16 cellular contexts compared by ENCODE assay signal in genomic region chr3:71146673-71147072, GRCh38.
DNase-seq lines count a peak whose midpoint lies in the region; ATAC-seq, FAIRE-seq and TF ChIP-seq lines count a peak whose summit lies in the region.
"Had no signal": no experiment of that assay in that cellular context is flagged by ENCODE, and none has a peak within 500 bp of the region (broad histone marks: within the 10 kb centered on the region; RNA-seq: fewer than 3 reads in every experiment).

No MANE protein-coding gene starts in this region.

- TF ChIP-seq CTCF in CD4-positive, alpha-beta T cell (IDR thresholded peaks at IDR 0.05), result no peak
- no peak for TF ChIP-seq CTCF in WTC11 (IDR thresholded peaks at IDR 0.05)
- TF ChIP-seq CTCF in mesothelial cell of epicardium (IDR thresholded peaks at IDR 0.05; ENCODE audit: unreplicated experiment), result no peak
- TF ChIP-seq CTCF in HepG2 (CRISPR knock-in tag; IDR thresholded peaks at IDR 0.05), result no peak

- 79% methylated on average over 11 of the region's 11 CpGs for whole genome bisulfite sequencing in HepG2 (ENCODE audit: low lambda C conversion rate)

- CTCF ChIA-PET in CD4-positive, alpha-beta T cell (lab: Charles Lee), result no interaction called here
- CTCF ChIA-PET in WTC11 (lab: Charles Lee) (no interaction called here), HepG2 (lab: Yijun Ruan, JAX; ENCODE audit: low intra/inter-chr PET ratio, low total read pairs) (no interaction called here)

- H4K20me1 ChIP-seq in HepG2 (ENCODE audit: insufficient read depth, low read length), result no peaks in the 10 kb centered on the region

- peaks cover 16% of the 10 kb centered on the region for H3K4me1 ChIP-seq in CD4-positive, CD25-positive, alpha-beta regulatory T cell (ENCODE audit: control insufficient read depth, insufficient read depth, low read length, poor library complexity, severe bottlenecking)
- peaks cover 32% of the 10 kb centered on the region for H3K4me1 ChIP-seq in HepG2 (ENCODE audit: insufficient read depth, low read length)

- H3K27me3 Mint-ChIP-seq in CD4-positive, CD25-positive, alpha-beta regulatory T cell, result no peaks in the 10 kb centered on the region
- no peaks in the 10 kb centered on the region for H3K27me3 Mint-ChIP-seq in CD4-positive, alpha-beta T cell
- H3K27me3 Mint-ChIP-seq in WTC11 (ENCODE audit: low read depth), result no peaks in the 10 kb centered on the region
- H3K27me3 Mint-ChIP-seq in mesothelial cell of epicardium (ENCODE audit: low read depth), result no peaks in the 10 kb centered on the region

- ATAC-seq in CD4-positive, CD25-positive, alpha-beta regulatory T cell (ENCODE audit: low read depth in 2 of 2), result no peak
- ATAC-seq in CD4-positive, alpha-beta T cell (ENCODE audit: poor library complexity), result no peak
- ATAC-seq in WTC11 (peak; percentile 72), HepG2 (no peak)
- ATAC-seq: Panc1 had no signal

- peak overlapping the region in 2 of 3 donors; percentile 7 to 84 for H3K27ac Mint-ChIP-seq in CD4-positive, CD25-positive, alpha-beta regulatory T cell
- peak overlapping the region; percentile 50 for H3K27ac Mint-ChIP-seq in CD4-positive, alpha-beta T cell
- no peak overlapping the region for H3K27ac Mint-ChIP-seq in WTC11
- H3K27ac Mint-ChIP-seq in mesothelial cell of epicardium, result peak overlapping the region; percentile 79

- TF ChIP-seq EP300 in HepG2 (IDR thresholded peaks at IDR 0.05; ENCODE audit: low read depth in 2 of 2, low read length in 2 of 2) (no peak), HepG2 (CRISPR knock-in tag; IDR thresholded peaks at IDR 0.05; ENCODE audit: borderline replicate concordance) (no peak)

- H3K36me3 ChIP-seq in CD4-positive, CD25-positive, alpha-beta regulatory T cell (ENCODE audit: control insufficient read depth, insufficient read depth, low read length), result peaks cover 16% of the 10 kb centered on the region
- peaks cover 0 to 5% of the 10 kb centered on the region in 2 experiments; a peak in 2 of 5 replicates for H3K36me3 ChIP-seq in HepG2 (replicated peaks in 1 of 2; ENCODE audit: control insufficient read depth in 1 of 2, insufficient read depth in 2 of 2, low read length in 2 of 2)
- H3K36me3 ChIP-seq: BE2C had no signal

- H3K9me3 Mint-ChIP-seq in CD4-positive, CD25-positive, alpha-beta regulatory T cell, result peaks cover 0 to 1% (median 0%) of the 10 kb centered on the region in 7 donors
- H3K9me3 Mint-ChIP-seq in CD4-positive, alpha-beta T cell, result no peaks in the 10 kb centered on the region
- H3K9me3 Mint-ChIP-seq in WTC11 (no peaks in the 10 kb centered on the region), mesothelial cell of epicardium (no peaks in the 10 kb centered on the region)

- H3K36me3 Mint-ChIP-seq in CD4-positive, CD25-positive, alpha-beta regulatory T cell, result peaks cover 35% of the 10 kb centered on the region
- H3K36me3 Mint-ChIP-seq in CD4-positive, alpha-beta T cell (ENCODE audit: low read depth), result peaks cover 65% of the 10 kb centered on the region
- H3K36me3 Mint-ChIP-seq in WTC11 (no peaks in the 10 kb centered on the region), mesothelial cell of epicardium (peaks cover 3% of the 10 kb centered on the region)

- peaks cover 32 to 80% (median 46%) of the 10 kb centered on the region in 4 donors for H3K4me1 Mint-ChIP-seq in CD4-positive, CD25-positive, alpha-beta regulatory T cell
- peaks cover 77% of the 10 kb centered on the region for H3K4me1 Mint-ChIP-seq in CD4-positive, alpha-beta T cell (ENCODE audit: low read depth)
- peaks cover 54% of the 10 kb centered on the region for H3K4me1 Mint-ChIP-seq in WTC11
- H3K4me1 Mint-ChIP-seq in mesothelial cell of epicardium, result peaks cover 38% of the 10 kb centered on the region

- no peaks in the 10 kb centered on the region for H3K79me2 ChIP-seq in HepG2 (ENCODE audit: insufficient read depth, low read length)

- no peak overlapping the region for H3K4me3 ChIP-seq in CD4-positive, CD25-positive, alpha-beta regulatory T cell (ENCODE audit: low read depth, low read length)
- no peak overlapping the region for H3K4me3 ChIP-seq in HepG2 (replicated peaks in 1 of 3; ENCODE audit: insufficient read depth in 1 of 3, low read depth in 2 of 3, low read length in 3 of 3)

- no peak for TF ChIP-seq POLR2A in HepG2 (IDR thresholded peaks at IDR 0.05; ENCODE audit: insufficient read depth in 1 of 2, low read depth in 2 of 2, low read length in 2 of 2)

- no TSS peak for BruUV-seq in HepG2 (replicated peaks; lab: Mats Ljungman, UMichigan)

- H2AFZ ChIP-seq in HepG2 (ENCODE audit: low read length), result no peak overlapping the region

- no peak overlapping the region for H3K9ac ChIP-seq in HepG2 (ENCODE audit: insufficient read depth, low read depth, low read length)

- DNase-seq in CD4-positive, CD25-positive, alpha-beta regulatory T cell, result no peak
- no peak for DNase-seq in CD4-positive, alpha-beta T cell
- DNase-seq in WTC11 (ENCODE audit: low spot score) (no peak), mesothelial cell of epicardium (ENCODE audit: low spot score in 2 of 2, unreplicated experiment in 2 of 2) (no peak), HCEC 1CT (no peak), HepG2 (ENCODE audit: low spot score) (no peak), posterior cingulate gyrus (no peak)
- DNase-seq: BE2C, DMS 273 treated with DMSO at 0.1 percent for 48 hours, GOT3, Kasumi-1, NCI-H1105 treated with DMSO at 0.1 percent for 48 hours, NCI-H187 treated with DMSO at 0.1 percent for 48 hours, NCI-H524 treated with DMSO at 0.1 percent for 48 hours, SHP77 had no signal

- H3K27ac ChIP-seq in CD4-positive, CD25-positive, alpha-beta regulatory T cell (ENCODE audit: insufficient read depth, low read length, poor library complexity, severe bottlenecking), result no peak overlapping the region
- H3K27ac ChIP-seq in CD4-positive, alpha-beta T cell (ENCODE audit: low read depth, low read length), result no peak overlapping the region
- H3K27ac ChIP-seq in HepG2 (ENCODE audit: extremely low read length, insufficient read depth, low read length), result no peak overlapping the region

- FAIRE-seq in HepG2 (lab: Jason Lieb, UNC), result no peak

- H3K9me3 ChIP-seq in CD4-positive, CD25-positive, alpha-beta regulatory T cell (ENCODE audit: control insufficient read depth in 2 of 2, low read length in 2 of 2), result no peaks in the 10 kb centered on the region
- no peaks in the 10 kb centered on the region for H3K9me3 ChIP-seq in CD4-positive, alpha-beta T cell (ENCODE audit: control insufficient read depth, low read length)
- H3K9me3 ChIP-seq in HepG2 (ENCODE audit: low read length), result no peaks in the 10 kb centered on the region
- H3K9me3 ChIP-seq: BE2C had no signal

- H3K27me3 ChIP-seq in CD4-positive, CD25-positive, alpha-beta regulatory T cell (ENCODE audit: control insufficient read depth, insufficient read depth, low read length), result no peaks in the 10 kb centered on the region
- no peaks in the 10 kb centered on the region for H3K27me3 ChIP-seq in CD4-positive, alpha-beta T cell (ENCODE audit: control insufficient read depth, insufficient read depth, low read length)
- no peaks in the 10 kb centered on the region for H3K27me3 ChIP-seq in HepG2 (ENCODE audit: control insufficient read depth in 1 of 2, insufficient read depth in 2 of 2, low read length in 2 of 2)
- H3K27me3 ChIP-seq: BE2C had no signal

- no peak overlapping the region for H3K4me3 Mint-ChIP-seq in CD4-positive, CD25-positive, alpha-beta regulatory T cell
- no peak overlapping the region for H3K4me3 Mint-ChIP-seq in CD4-positive, alpha-beta T cell
- no peak overlapping the region for H3K4me3 Mint-ChIP-seq in WTC11
- H3K4me3 Mint-ChIP-seq in mesothelial cell of epicardium, result no peak overlapping the region

- no peak for TF ChIP-seq RAD21 in HepG2 (CRISPR knock-in tag; IDR thresholded peaks at IDR 0.05)

- intact Hi-C loops in CD4-positive, alpha-beta T cell (cut with DNase I, micrococcal nuclease), result no loop called here
- intact Hi-C loops in HepG2 (cut with micrococcal nuclease; ENCODE audit: unreplicated experiment) (no loop called here), posterior cingulate gyrus (cut with DNase I) (no loop called here)

- H3K4me2 ChIP-seq in HepG2 (ENCODE audit: low read depth, low read length), result no peak overlapping the region

- POLR2A ChIA-PET in CD4-positive, alpha-beta T cell (lab: Charles Lee), result no interaction called here
- POLR2A ChIA-PET in WTC11 (lab: Charles Lee) (no interaction called here), HepG2 (lab: Yijun Ruan, JAX) (no interaction called here)

- in situ Hi-C loops in HepG2 (cut with HindIII; ENCODE audit: extremely low pct_ligation_motif_present, low pct_unique_long_range_greater_than_20kb), result no loop called here

TF ChIP-seq in WTC11, 78 proteins besides CTCF, POLR2A, EP300 and RAD21 (continues in another document):
- TF ChIP-seq ZNF416 (CRISPR knock-in tag; IDR thresholded peaks at IDR 0.05) (no peak), MXD4 (CRISPR knock-in tag; IDR thresholded peaks at IDR 0.05; ENCODE audit: borderline replicate concordance) (no peak), SMAD3 (CRISPR knock-in tag; IDR thresholded peaks at IDR 0.05; ENCODE audit: borderline replicate concordance) (no peak), JAZF1 (CRISPR knock-in tag; IDR thresholded peaks at IDR 0.05) (no peak)

TF ChIP-seq in HepG2, 621 proteins besides CTCF, POLR2A, EP300 and RAD21:
- no peak for TF ChIP-seq TFDP2 (CRISPR knock-in tag; IDR thresholded peaks at IDR 0.05)
TF ChIP-seq in HepG2: peak in this region for 0.
